8 cellular contexts compared by ENCODE assay signal in the genomic region with DNA sequence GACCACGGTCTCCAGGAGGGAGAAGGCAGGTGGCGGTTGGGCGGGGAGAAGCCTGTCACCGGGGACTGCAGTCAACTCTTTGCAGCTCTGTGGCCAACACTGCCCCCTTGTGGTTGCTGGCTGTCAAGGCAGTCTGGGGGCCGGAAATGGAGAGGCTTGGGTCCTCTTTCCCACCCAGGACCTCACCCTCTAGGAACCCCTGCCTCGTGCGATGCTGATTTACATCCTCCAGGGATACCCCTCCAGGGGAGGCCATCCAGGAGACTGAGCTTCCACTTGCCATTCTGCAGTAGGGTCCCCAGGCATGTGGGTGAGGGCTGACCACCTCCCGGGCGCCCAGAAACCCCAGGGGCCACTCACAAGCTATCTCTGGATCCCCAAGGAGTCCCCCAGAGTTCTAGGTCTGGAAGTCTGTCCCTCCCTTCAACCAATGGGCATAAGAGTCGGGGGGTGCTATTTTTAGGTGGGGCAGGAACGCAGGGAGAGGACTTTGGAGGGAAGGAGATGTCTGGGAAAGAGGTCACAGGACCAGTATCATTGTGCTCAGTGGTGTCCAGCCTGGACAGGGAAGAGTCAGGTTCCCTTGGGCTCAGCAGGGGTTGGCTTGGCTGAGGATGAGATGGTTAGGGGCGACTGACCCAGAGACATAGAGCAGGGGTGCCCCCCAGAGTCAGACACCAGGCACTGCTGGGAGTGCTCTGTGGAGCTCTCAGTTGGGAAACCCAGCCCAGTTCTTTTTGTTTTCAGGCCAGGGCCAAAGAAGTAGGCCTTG. TPM values are rescaled to one million over a fixed set of nuclear protein-coding genes. Genes with fewer than 3 reads are reported as not detected.
A peak's percentile ranks its signal among the peaks of the same experiment; 100 is the strongest.
DNase-seq lines count a peak whose midpoint lies in the region; ATAC-seq and TF ChIP-seq lines count a peak whose summit lies in the region.

No MANE protein-coding gene starts in this region.

- peak overlapping the region; percentile 80 for H3K27ac ChIP-seq in left ventricle myocardium inferior (replicated peaks)

- intact Hi-C loops in left ventricle myocardium inferior (cut with micrococcal nuclease): no loop called here

- peak overlapping the region; percentile 46 for H3K4me3 ChIP-seq in left ventricle myocardium inferior

- no peaks in the 10 kb centered on the region for H3K36me3 Mint-ChIP-seq in activated naive CD8-positive, alpha-beta T cell treated with anti-CD3 and anti-CD28 coated beads, Interleukin-2, amount 10 ng/mL, durations not matched to agents 7 days and 5 days

- ATAC-seq in activated naive CD8-positive, alpha-beta T cell treated with anti-CD3 and anti-CD28 coated beads, Interleukin-2, amount 10 ng/mL, durations not matched to agents 7 days and 5 days (ENCODE audit: low read depth): peak; percentile 78

- H3K9me3 ChIP-seq in left ventricle myocardium inferior (replicated peaks): no peaks in the 10 kb centered on the region

- peaks cover 30% of the 10 kb centered on the region for H3K4me1 Mint-ChIP-seq in activated naive CD8-positive, alpha-beta T cell treated with anti-CD3 and anti-CD28 coated beads, Interleukin-2, amount 10 ng/mL, durations not matched to agents 7 days and 5 days

- POLR2A ChIA-PET in activated naive CD8-positive, alpha-beta T cell treated with anti-CD3 and anti-CD28 coated beads, Interleukin-2, amount 10 ng/mL, durations not matched to agents 7 days and 5 days (lab: Charles Lee): interaction anchor here (0.6 to 9.6 kb wide), 14 partner anchors 12 to 432 kb away, joined by 3 to 212 read pairs (median 6); partner anchors contain the start of genes AMIGO1, ATXN7L2, CYB561D1 and GNAI3

- TF ChIP-seq CTCF in left ventricle myocardium inferior (IDR thresholded peaks at IDR 0.05; ENCODE audit: borderline replicate concordance): peak; percentile 95

- H3K4me1 ChIP-seq in left ventricle myocardium inferior: peaks cover 59% of the 10 kb centered on the region

- H3K27me3 ChIP-seq in left ventricle myocardium inferior (ENCODE audit: low read depth): no peaks in the 10 kb centered on the region

- H3K27me3 Mint-ChIP-seq in activated naive CD8-positive, alpha-beta T cell treated with anti-CD3 and anti-CD28 coated beads, Interleukin-2, amount 10 ng/mL, durations not matched to agents 7 days and 5 days: no peaks in the 10 kb centered on the region

- H3K27ac Mint-ChIP-seq in activated naive CD8-positive, alpha-beta T cell treated with anti-CD3 and anti-CD28 coated beads, Interleukin-2, amount 10 ng/mL, durations not matched to agents 7 days and 5 days: peak overlapping the region; percentile 80

- no peaks in the 10 kb centered on the region for H3K36me3 ChIP-seq in left ventricle myocardium inferior

- H3K4me3 Mint-ChIP-seq in activated naive CD8-positive, alpha-beta T cell treated with anti-CD3 and anti-CD28 coated beads, Interleukin-2, amount 10 ng/mL, durations not matched to agents 7 days and 5 days: peak overlapping the region; percentile 55

- H3K9me3 Mint-ChIP-seq in activated naive CD8-positive, alpha-beta T cell treated with anti-CD3 and anti-CD28 coated beads, Interleukin-2, amount 10 ng/mL, durations not matched to agents 7 days and 5 days: no peaks in the 10 kb centered on the region

- DNase-seq in EH (ENCODE audit: low read depth) (peak; percentile 88), HCEC 1CT (peak; percentile 79), NCI-H1105 (lab: John Stamatoyannopoulos, UW) (peak; percentile 61), SW 1271 (lab: John Stamatoyannopoulos, UW) (peak; percentile 10 to 29), left ventricle myocardium inferior (peak; percentile 83), pulmonary artery endothelial cell (ENCODE audit: low read depth, low spot score) (peak; percentile 36), ureter (ENCODE audit: low spot score) (peak; percentile 89)
- peak; percentile 93 for DNase-seq in activated naive CD8-positive, alpha-beta T cell treated with anti-CD3 and anti-CD28 coated beads, Interleukin-2, amount 10 ng/mL, durations not matched to agents 7 days and 5 days

RNA-seq across cellular contexts. Expression of gene GPR61, which starts 7.1 kb away (rescaled TPM):
- under 1 TPM in 1 of 2 experiments, not detected in 1; 0.39 TPM for total RNA-seq in activated naive CD8-positive, alpha-beta T cell treated with anti-CD3 and anti-CD28 coated beads, Interleukin-2, amount 10 ng/mL, durations not matched to agents 7 days and 5 days
- total RNA-seq in left ventricle myocardium inferior (0.08 TPM), pulmonary artery endothelial cell (0.14 and 0.46 TPM in 2 replicates), ureter (not detected)

RNA-seq across cellular contexts. Expression of gene GNAI3, which starts 15.9 kb away (rescaled TPM):
- 1 to 10 TPM; 8.0 to 8.2 TPM for total RNA-seq in activated naive CD8-positive, alpha-beta T cell treated with anti-CD3 and anti-CD28 coated beads, Interleukin-2, amount 10 ng/mL, durations not matched to agents 7 days and 5 days
- total RNA-seq in left ventricle myocardium inferior (2.0 TPM), pulmonary artery endothelial cell (18.7 and 21.4 TPM in 2 replicates), ureter (6.6 TPM)

RNA-seq across cellular contexts. Expression of gene AMIGO1, which starts 23.0 kb away (rescaled TPM):
- 1 to 10 TPM; 8.2 to 9.4 TPM for total RNA-seq in activated naive CD8-positive, alpha-beta T cell treated with anti-CD3 and anti-CD28 coated beads, Interleukin-2, amount 10 ng/mL, durations not matched to agents 7 days and 5 days
- total RNA-seq in left ventricle myocardium inferior: 19.4 TPM
- total RNA-seq in pulmonary artery endothelial cell: 1.8 and 2.4 TPM in 2 replicates
- 6.0 TPM for total RNA-seq in ureter

RNA-seq across cellular contexts. Expression of gene CYB561D1, which starts 38.7 kb away (rescaled TPM):
- 10 to 100 TPM; 24.3 to 25.1 TPM for total RNA-seq in activated naive CD8-positive, alpha-beta T cell treated with anti-CD3 and anti-CD28 coated beads, Interleukin-2, amount 10 ng/mL, durations not matched to agents 7 days and 5 days
- 4.6 TPM for total RNA-seq in left ventricle myocardium inferior
- 4.0 and 5.0 TPM in 2 replicates for total RNA-seq in pulmonary artery endothelial cell
- 10.5 TPM for total RNA-seq in ureter

RNA-seq across cellular contexts. Expression of gene ATXN7L2, which starts 48.8 kb away (rescaled TPM):
- total RNA-seq in activated naive CD8-positive, alpha-beta T cell treated with anti-CD3 and anti-CD28 coated beads, Interleukin-2, amount 10 ng/mL, durations not matched to agents 7 days and 5 days: 10 to 100 TPM; 10.4 to 12.4 TPM
- total RNA-seq in left ventricle myocardium inferior (2.1 TPM), pulmonary artery endothelial cell (0.99 and 1.1 TPM in 2 replicates), ureter (6.0 TPM)

Comparison
In these comparisons a context has a peak if more than half of its experiments do, and no peak if none do; other contexts are left out.
1. Peak in every context shown above with its lines: DNase-seq, ATAC-seq, H3K4me3 ChIP-seq and H3K27ac ChIP-seq.
2. DNase-seq: peak in every context shown above with its lines; median percentile 93 in activated naive CD8-positive, alpha-beta T cell treated with anti-CD3 and anti-CD28 coated beads, Interleukin-2, amount 10 ng/mL, durations not matched to agents 7 days and 5 days; 89 in ureter; 88 in EH; 83 in left ventricle myocardium inferior; 79 in HCEC 1CT; 61 in NCI-H1105; 36 in pulmonary artery endothelial cell; 20 in SW 1271.